13 cellular contexts compared by ENCODE assay signal in the genomic region with DNA sequence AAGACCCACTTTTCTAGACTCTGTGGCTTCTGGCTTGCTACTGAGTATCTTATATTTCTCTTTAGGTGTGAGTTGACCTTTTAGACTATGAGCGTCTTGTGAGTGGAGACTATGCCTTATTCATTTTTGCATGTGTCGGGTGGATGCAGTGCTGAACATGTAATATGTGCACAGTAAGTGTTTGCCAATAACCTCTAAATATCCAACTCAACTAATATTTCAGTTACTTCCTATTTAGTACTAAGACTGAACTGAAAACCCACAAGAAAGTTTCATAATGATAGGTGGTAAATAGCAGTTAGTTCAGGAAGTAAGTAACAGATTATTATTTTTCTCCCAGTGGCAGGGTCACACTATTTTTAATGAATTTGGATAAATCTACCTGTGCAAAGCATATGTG.
DNase-seq lines count a peak whose midpoint lies in the region; ATAC-seq and TF ChIP-seq lines count a peak whose summit lies in the region.
"Had no signal": no experiment of that assay in that cellular context is flagged by ENCODE, and none has a peak within 500 bp of the region (broad histone marks: within the 10 kb centered on the region; RNA-seq: fewer than 3 reads in every experiment).

No MANE protein-coding gene starts in this region.

- peaks cover 0 to 12% (median 0%) of the 10 kb centered on the region in 7 donors for H3K4me1 Mint-ChIP-seq in naive thymus-derived CD4-positive, alpha-beta T cell

- DNase-seq in HL-60 (ENCODE audit: low read depth in 1 of 2, low spot score in 1 of 2) (peak; percentile 62 to 63), NCI-H524 (lab: John Stamatoyannopoulos, UW) (no peak), NCI-H748 treated with DMSO at 0.1 percent for 48 hours (lab: John Stamatoyannopoulos, UW) (no peak), NCI-H2227 treated with DMSO at 0.1 percent for 48 hours (lab: John Stamatoyannopoulos, UW) (no peak), SW480 (ENCODE audit: low spot score) (no peak)
- DNase-seq in naive thymus-derived CD4-positive, alpha-beta T cell, result no peak
- DNase-seq: central memory CD4-positive, alpha-beta T cell; esophagus squamous epithelium; NCI-H1436 treated with DMSO at 0.1 percent for 48 hours; RPMI8226 had no signal

- H3K36me3 ChIP-seq in naive thymus-derived CD4-positive, alpha-beta T cell (ENCODE audit: control insufficient read depth in 2 of 3, insufficient read depth in 3 of 3, low read length in 3 of 3), result no peaks in the 10 kb centered on the region
- H3K36me3 ChIP-seq: esophagus squamous epithelium had no signal

- TF ChIP-seq CTCF in HL-60 (IDR thresholded peaks at IDR 0.05; ENCODE audit: insufficient read depth, low read length), result no peak

- POLR2A ChIA-PET in naive thymus-derived CD4-positive, alpha-beta T cell (lab: Charles Lee), result no interaction called here

- peaks cover 0 to 9% of the 10 kb centered on the region in 2 donors for H3K4me1 ChIP-seq in naive thymus-derived CD4-positive, alpha-beta T cell (ENCODE audit: control insufficient read depth in 2 of 2, insufficient read depth in 2 of 2, low read length in 2 of 2)

- no peak overlapping the region for H3K4me3 ChIP-seq in HL-60 (replicated peaks; ENCODE audit: insufficient read depth, low read length)
- H3K4me3 ChIP-seq in naive thymus-derived CD4-positive, alpha-beta T cell (ENCODE audit: low read length), result no peak overlapping the region
- H3K4me3 ChIP-seq: esophagus squamous epithelium had no signal

- H3K36me3 Mint-ChIP-seq in naive thymus-derived CD4-positive, alpha-beta T cell, result peaks cover 0 to 11% (median 4%) of the 10 kb centered on the region in 5 donors

- no peak overlapping the region for H3K27ac Mint-ChIP-seq in naive thymus-derived CD4-positive, alpha-beta T cell

- CTCF ChIA-PET in naive thymus-derived CD4-positive, alpha-beta T cell (lab: Charles Lee), result no interaction called here

- no peak overlapping the region for H3K4me3 Mint-ChIP-seq in naive thymus-derived CD4-positive, alpha-beta T cell

- H3K27me3 Mint-ChIP-seq in naive thymus-derived CD4-positive, alpha-beta T cell, result peaks cover 0 to 30% (median 8%) of the 10 kb centered on the region in 5 donors

- no peaks in the 10 kb centered on the region for H3K9me3 ChIP-seq in naive thymus-derived CD4-positive, alpha-beta T cell (ENCODE audit: control insufficient read depth in 2 of 3, low read length in 3 of 3)

- ATAC-seq in GM18861 (IDR thresholded peaks at IDR 0.05; ENCODE audit: unreplicated experiment), result peak; percentile 79
- ATAC-seq in GM21786 (IDR thresholded peaks at IDR 0.05; ENCODE audit: unreplicated experiment), result peak; percentile 75
- ATAC-seq in naive thymus-derived CD4-positive, alpha-beta T cell, result peak; percentile 31
- ATAC-seq: activated CD4-positive, CD25-positive, alpha-beta regulatory T cell treated with anti-CD3 and anti-CD28 coated beads, Interleukin-2, amount 50 U/mL, for 24 hours had no signal

- intact Hi-C loops in naive thymus-derived CD4-positive, alpha-beta T cell (cut with micrococcal nuclease), result no loop called here

- H3K9me3 Mint-ChIP-seq in naive thymus-derived CD4-positive, alpha-beta T cell, result peaks cover 0 to 9% (median 6%) of the 10 kb centered on the region in 11 donors

- H3K27ac ChIP-seq in HL-60 (replicated peaks), result peak overlapping the region; percentile 78
- no peak overlapping the region for H3K27ac ChIP-seq in naive thymus-derived CD4-positive, alpha-beta T cell (ENCODE audit: low read depth, low read length)
- H3K27ac ChIP-seq: esophagus squamous epithelium had no signal

- no peaks in the 10 kb centered on the region for H3K27me3 ChIP-seq in HL-60 (ENCODE audit: insufficient read depth, poor library complexity, severe bottlenecking)
- no peaks in the 10 kb centered on the region for H3K27me3 ChIP-seq in naive thymus-derived CD4-positive, alpha-beta T cell (ENCODE audit: control insufficient read depth in 2 of 2, insufficient read depth in 2 of 2, low read length in 2 of 2)
- H3K27me3 ChIP-seq: esophagus squamous epithelium had no signal

Comparison
In these comparisons a context has a peak if more than half of its experiments do, and no peak if none do; other contexts are left out.
1. DNase-seq: peak in HL-60 (2 of 2); none in naive thymus-derived CD4-positive, alpha-beta T cell (0 of 9), NCI-H524 (0 of 2), NCI-H748 treated with DMSO at 0.1 percent for 48 hours (single experiment), NCI-H2227 treated with DMSO at 0.1 percent for 48 hours (single experiment) and SW480 (single experiment).
2. Peak in every context shown above with its lines, with median percentiles within 50 percentile points of each other: ATAC-seq.